ENCODE assay signal across 1 cellular context in genomic region chr13:50161052-50161451, GRCh38.
TF ChIP-seq lines count a peak whose summit lies in the region.

No MANE protein-coding gene starts in this region.

TF ChIP-seq in K562, 482 proteins besides CTCF, POLR2A, EP300 and RAD21 (continued from another document):
- TF ChIP-seq CEBPG (CRISPR knock-in tag; IDR thresholded peaks at IDR 0.05) (peak; percentile 37; the same call in 1 of the 2 replicates), CEBPG (tag; conservative IDR thresholded peaks at IDR 0.05 in 1 of 2, IDR thresholded peaks at IDR 0.05 in 1 of 2) (peak; percentile 33 to 58; a peak in 2 of 4 replicates), HMG20A (CRISPR knock-in tag; conservative IDR thresholded peaks at IDR 0.05) (peak; percentile 51; the same call in 1 of the 2 replicates), ZNF24 (IDR thresholded peaks at IDR 0.05) (peak; percentile 71; the same call in 1 of the 2 replicates), TEAD4 (IDR thresholded peaks at IDR 0.05; ENCODE audit: low read length) (peak; percentile 90), TEAD4 (CRISPR knock-in tag; IDR thresholded peaks at IDR 0.05; ENCODE audit: borderline replicate concordance) (no peak), FOSL1 (tag; conservative IDR thresholded peaks at IDR 0.05) (peak; percentile 71), DMBX1 (CRISPR knock-in tag; IDR thresholded peaks at IDR 0.05; ENCODE audit: borderline replicate concordance) (peak; percentile 32; the same call in 1 of the 2 replicates), BACH1 (tag; IDR thresholded peaks at IDR 0.05) (no peak), HDAC1 (IDR thresholded peaks at IDR 0.05) (peak in 1 of 2 experiments; percentile 97; a peak in 2 of 4 replicates), KDM1A (IDR thresholded peaks at IDR 0.05) (peak; percentile 98), NCOA1 (IDR thresholded peaks at IDR 0.05; ENCODE audit: low read depth) (peak; percentile 32; the same call in 1 of the 2 replicates), ZFP1 (CRISPR knock-in tag; IDR thresholded peaks at IDR 0.05) (no peak), ARNT (IDR thresholded peaks at IDR 0.05) (peak in 1 of 2 experiments; percentile 69; a peak in 1 of 4 replicates), NFIC (IDR thresholded peaks at IDR 0.05) (peak; percentile 75), HES1 (IDR thresholded peaks at IDR 0.05; ENCODE audit: low read depth) (peak; percentile 83), PCBP1 (IDR thresholded peaks at IDR 0.05; ENCODE audit: low read depth, low read length, poor library complexity, severe bottlenecking) (no peak), STAT5A (IDR thresholded peaks at IDR 0.05; ENCODE audit: borderline replicate concordance, low read length) (peak; percentile 78), SMAD2 (IDR thresholded peaks at IDR 0.05; ENCODE audit: low read depth, low read length) (no peak)
